Comparison of ENCODE assay signal across 20 cellular contexts in genomic region chr17:75558666-75559530, GRCh38. TPM values are rescaled to one million over a fixed set of nuclear protein-coding genes. Genes with fewer than 3 reads are reported as not detected.
DNase-seq lines count a peak whose midpoint lies in the region; ATAC-seq and TF ChIP-seq lines count a peak whose summit lies in the region.
"Had no signal": no experiment of that assay in that cellular context is flagged by ENCODE, and none has a peak within 500 bp of the region (broad histone marks: within the 10 kb centered on the region; RNA-seq: fewer than 3 reads in every experiment).

No MANE protein-coding gene starts in this region.

- intact Hi-C loops in HCT116 (cut with micrococcal nuclease), result no loop called here
- intact Hi-C loops in body of pancreas (cut with DNase I), result no loop called here
- intact Hi-C loops in naive thymus-derived CD4-positive, alpha-beta T cell (cut with micrococcal nuclease), result no loop called here

- no peaks in the 10 kb centered on the region for H4K20me1 ChIP-seq in HCT116 (ENCODE audit: insufficient read depth)

- H3K9me2 ChIP-seq in HCT116 (ENCODE audit: insufficient read depth), result no peaks in the 10 kb centered on the region

- H3K36me3 Mint-ChIP-seq in naive thymus-derived CD4-positive, alpha-beta T cell, result peaks cover 0 to 13% (median 0%) of the 10 kb centered on the region in 5 donors

- H3K9me3 Mint-ChIP-seq in naive thymus-derived CD4-positive, alpha-beta T cell, result no peaks in the 10 kb centered on the region
- H3K9me3 Mint-ChIP-seq: endodermal cell had no signal

- H3K9ac ChIP-seq in HCT116 (ENCODE audit: low read length), result no peak overlapping the region

- TF ChIP-seq RAD21 in HCT116 (IDR thresholded peaks at IDR 0.05; ENCODE audit: low read depth), result no peak

- no peak overlapping the region for H3K4me2 ChIP-seq in HCT116 (ENCODE audit: low read length)

- H3K79me2 ChIP-seq in HCT116 (ENCODE audit: insufficient read depth, low read length), result peaks cover 20% of the 10 kb centered on the region; the same call in 1 of the 2 replicates

- H3K27ac ChIP-seq in HCT116 (ENCODE audit: low read depth, low read length) (peak overlapping the region; percentile 86; the same call in 1 of the 2 replicates), body of pancreas (peak overlapping the region; percentile 86 to 94 (median 90))
- H3K27ac ChIP-seq in naive thymus-derived CD4-positive, alpha-beta T cell (ENCODE audit: low read depth, low read length), result no peak overlapping the region
- H3K27ac ChIP-seq: skin epidermis had no signal

- H3K4me3 Mint-ChIP-seq in naive thymus-derived CD4-positive, alpha-beta T cell, result no peak overlapping the region
- H3K4me3 Mint-ChIP-seq: endodermal cell had no signal

- TF ChIP-seq POLR2A in HCT116 (IDR thresholded peaks at IDR 0.05; ENCODE audit: borderline replicate concordance, extremely low read depth, insufficient read depth, insufficient read length) (no peak), body of pancreas (IDR thresholded peaks at IDR 0.05) (no peak), GM18505 (IDR thresholded peaks at IDR 0.05; ENCODE audit: borderline replicate concordance, extremely low read depth, insufficient read depth, insufficient read length) (no peak)

- POLR2A ChIA-PET in HCT116 (lab: Charles Lee), result no interaction called here
- POLR2A ChIA-PET in naive thymus-derived CD4-positive, alpha-beta T cell (lab: Charles Lee), result no interaction called here

- RAD21 ChIA-PET in HCT116 (lab: Charles Lee; ENCODE audit: low non-redundant PET in 1 of 2, low total read pairs in 2 of 2, uncharacterized antibody in 2 of 2, unreplicated experiment in 2 of 2), result no interaction called here

- no peak for ATAC-seq in HCT116
- no peak for ATAC-seq in body of pancreas
- peak; percentile 51 for ATAC-seq in naive thymus-derived CD4-positive, alpha-beta T cell
- no peak for ATAC-seq in stimulated activated naive CD8-positive, alpha-beta T cell treated with anti-CD3 and anti-CD28 coated beads, Interleukin-15, Interleukin-2, amounts not matched to agents 100 U/mL and 50 U/mL, for 24 hours
- ATAC-seq in GM18505 (IDR thresholded peaks at IDR 0.05; ENCODE audit: unreplicated experiment), result no peak

- H3K9me3 ChIP-seq in HCT116 (ENCODE audit: control insufficient read depth in 1 of 2, insufficient read depth in 1 of 2, low read depth in 1 of 2, low read length in 2 of 2), result no peaks in the 10 kb centered on the region
- H3K9me3 ChIP-seq in body of pancreas, result no peaks in the 10 kb centered on the region
- H3K9me3 ChIP-seq in naive thymus-derived CD4-positive, alpha-beta T cell (ENCODE audit: control insufficient read depth in 2 of 3, low read length in 3 of 3), result no peaks in the 10 kb centered on the region
- H3K9me3 ChIP-seq: Caco-2 had no signal

- H3K4me1 ChIP-seq in HCT116 (ENCODE audit: control insufficient read depth in 1 of 2, insufficient read depth in 2 of 2, low read length in 2 of 2) (peaks cover 32 to 36% of the 10 kb centered on the region in 2 experiments), body of pancreas (peaks cover 52% of the 10 kb centered on the region)
- H3K4me1 ChIP-seq in naive thymus-derived CD4-positive, alpha-beta T cell (ENCODE audit: control insufficient read depth in 2 of 2, insufficient read depth in 2 of 2, low read length in 2 of 2), result no peaks in the 10 kb centered on the region

- BruUV-seq in HCT116 (replicated peaks; lab: Mats Ljungman, UMichigan), result no TSS peak

- H2AFZ ChIP-seq in HCT116 (ENCODE audit: low read depth, low read length, poor library complexity, severe bottlenecking), result no peak overlapping the region

- WGBS in body of pancreas, 2 donors, result 44 to 54% methylated on average over 21 to 35 of the region's 38 CpGs

- H3K4me1 Mint-ChIP-seq in naive thymus-derived CD4-positive, alpha-beta T cell, result no peaks in the 10 kb centered on the region

- DNase-seq in HCT116 (ENCODE audit: low read depth, low spot score) (no peak), body of pancreas (peak in 3 of 4 donors; percentile 37 to 53 (median 50))
- no peak for DNase-seq in naive thymus-derived CD4-positive, alpha-beta T cell
- DNase-seq in stimulated activated naive CD8-positive, alpha-beta T cell treated with anti-CD3 and anti-CD28 coated beads, Interleukin-15, Interleukin-2, amounts not matched to agents 100 U/mL and 50 U/mL, for 24 hours, result no peak
- no peak for DNase-seq in stimulated activated CD4-positive, alpha-beta T cell treated with anti-CD3 and anti-CD28 coated beads, Interleukin-2, amount 100 ng/mL, for 24 hours
- DNase-seq: activated CD4-positive, alpha-beta T cell treated with anti-CD3 and anti-CD28 coated beads for 4 hours; activated CD8-positive, alpha-beta memory T cell treated with anti-CD3 and anti-CD28 coated beads, Interleukin-2, amount 50 U/mL, for 48 hours; activated gamma-delta T cell; Caco-2; cerebellar nuclear complex; endodermal cell; H7; head of caudate nucleus; NCI-H1930; NK-92 treated with Interleukin-12 subunit alpha and Interleukin-12 subunit beta, amount 100 ng/mL, for 24 hours; stimulated activated CD4-positive, alpha-beta T cell treated with anti-CD3 and anti-CD28 coated beads, Interleukin-4, amount 100 ng/mL, for 1 hour had no signal

- TF ChIP-seq CTCF in HCT116 (IDR thresholded peaks at IDR 0.05 in 2 of 3, conservative IDR thresholded peaks at IDR 0.05 in 1 of 3; ENCODE audit: borderline replicate concordance in 1 of 3, insufficient read depth in 1 of 3, low read depth in 2 of 3, low read length in 2 of 3) (no peak), body of pancreas (IDR thresholded peaks at IDR 0.05) (no peak)

- no peak overlapping the region for H3K27ac Mint-ChIP-seq in naive thymus-derived CD4-positive, alpha-beta T cell
- H3K27ac Mint-ChIP-seq: endodermal cell had no signal

- H3K36me3 ChIP-seq in HCT116 (ENCODE audit: control insufficient read depth in 1 of 2, insufficient read depth in 2 of 2, low read length in 2 of 2) (peaks cover 11 to 20% of the 10 kb centered on the region in 2 experiments; a peak in 3 of 4 replicates), body of pancreas (replicated peaks in 1 of 2; ENCODE audit: insufficient read depth in 1 of 2, low read depth in 2 of 2) (peaks cover 10 to 14% of the 10 kb centered on the region in 2 donors)
- H3K36me3 ChIP-seq in naive thymus-derived CD4-positive, alpha-beta T cell (ENCODE audit: control insufficient read depth in 2 of 3, insufficient read depth in 3 of 3, low read length in 3 of 3), result peaks cover 0 to 30% (median 4%) of the 10 kb centered on the region in 3 experiments

- no peaks in the 10 kb centered on the region for H3K27me3 Mint-ChIP-seq in naive thymus-derived CD4-positive, alpha-beta T cell

- CTCF ChIA-PET in HCT116 (lab: Charles Lee), result no interaction called here
- CTCF ChIA-PET in naive thymus-derived CD4-positive, alpha-beta T cell (lab: Charles Lee), result no interaction called here

- H3K4me3 ChIP-seq in HCT116 (replicated peaks in 1 of 2; ENCODE audit: low read depth in 1 of 2, low read length in 2 of 2), result no peak overlapping the region
- H3K4me3 ChIP-seq in body of pancreas, result no peak overlapping the region
- H3K4me3 ChIP-seq in naive thymus-derived CD4-positive, alpha-beta T cell (ENCODE audit: low read length), result no peak overlapping the region
- H3K4me3 ChIP-seq: lung, skin epidermis had no signal

- no peaks in the 10 kb centered on the region for H3K27me3 ChIP-seq in HCT116 (ENCODE audit: insufficient read depth, low read length)
- no peaks in the 10 kb centered on the region for H3K27me3 ChIP-seq in body of pancreas
- H3K27me3 ChIP-seq in naive thymus-derived CD4-positive, alpha-beta T cell (ENCODE audit: control insufficient read depth in 2 of 2, insufficient read depth in 2 of 2, low read length in 2 of 2), result no peaks in the 10 kb centered on the region

TF ChIP-seq in HCT116, 20 proteins besides CTCF, POLR2A, EP300 and RAD21 (continues in another document):
- TF ChIP-seq CBX3 (IDR thresholded peaks at IDR 0.05; ENCODE audit: low read depth) (no peak), POLR2AphosphoS5 (IDR thresholded peaks at IDR 0.05; ENCODE audit: low read depth, low read length) (no peak), TCF7L2 (IDR thresholded peaks at IDR 0.05; ENCODE audit: borderline replicate concordance, extremely low read depth, insufficient read depth, insufficient read length) (no peak), JUND (IDR thresholded peaks at IDR 0.05) (no peak)

RNA-seq across cellular contexts. Expression of gene MYO15B, which starts 28.7 kb away (rescaled TPM):
- total RNA-seq in HCT116 (2021; ENCODE audit: unreplicated experiment) (30.3 TPM), body of pancreas (100 to 1,000 TPM in 1 of 2 donors, 10 to 100 TPM in 1; 61.2 to 183 TPM)
- polyA plus RNA-seq in HCT116 (2012), result 24.7 and 39.5 TPM in 2 replicates
- total RNA-seq in naive thymus-derived CD4-positive, alpha-beta T cell, result 100 to 1,000 TPM in 4 of 5 experiments, 10 to 100 TPM in 1; 72.2 to 461 (median 304) TPM
- polyA plus RNA-seq in naive thymus-derived CD4-positive, alpha-beta T cell, result 1 to 10 TPM; 1.2 to 2.3 TPM
- total RNA-seq: RPMI7951 had no signal

RNA-seq across cellular contexts. Expression of gene LLGL2, which starts 33.4 kb away (rescaled TPM):
- total RNA-seq in HCT116 (2021; ENCODE audit: unreplicated experiment), result 209 TPM
- polyA plus RNA-seq in HCT116 (2012), result 177 and 183 TPM in 2 replicates
- total RNA-seq in body of pancreas, result 100 to 1,000 TPM; 113 to 251 TPM
- 10 to 100 TPM; 22.4 to 55.7 (median 33.7) TPM for total RNA-seq in naive thymus-derived CD4-positive, alpha-beta T cell
- 10 to 100 TPM in 1 of 2 donors, 1 to 10 TPM in 1; 9.2 to 12.8 TPM for polyA plus RNA-seq in naive thymus-derived CD4-positive, alpha-beta T cell

RNA-seq across cellular contexts. Expression of gene TSEN54, which starts 42.6 kb away (rescaled TPM):
- total RNA-seq in HCT116 (2021; ENCODE audit: unreplicated experiment), result 87.3 TPM
- 80.0 and 86.5 TPM in 2 replicates for polyA plus RNA-seq in HCT116 (2012)
- total RNA-seq in body of pancreas, result 100 to 1,000 TPM in 1 of 2 donors, 10 to 100 TPM in 1; 63.8 to 123 TPM
- 10 to 100 TPM; 36.2 to 62.9 (median 56.0) TPM for total RNA-seq in naive thymus-derived CD4-positive, alpha-beta T cell
- 10 to 100 TPM; 64.6 to 85.0 TPM for polyA plus RNA-seq in naive thymus-derived CD4-positive, alpha-beta T cell

RNA-seq across cellular contexts. Expression of gene CASKIN2, which starts 43.6 kb away (rescaled TPM):
- total RNA-seq in HCT116 (2021; ENCODE audit: unreplicated experiment), result 38.4 TPM
- 14.5 and 16.3 TPM in 2 replicates for polyA plus RNA-seq in HCT116 (2012)
- total RNA-seq in body of pancreas, result 10 to 100 TPM in 1 of 2 donors, 1 to 10 TPM in 1; 9.1 to 16.2 TPM
- total RNA-seq in naive thymus-derived CD4-positive, alpha-beta T cell, result 1 to 10 TPM in 2 of 5 experiments, under 1 TPM in 3; 0.22 to 1.2 (median 0.92) TPM
- under 1 TPM in 1 of 2 donors, not detected in 1; 0.28 TPM for polyA plus RNA-seq in naive thymus-derived CD4-positive, alpha-beta T cell

Comparison
In these comparisons a context has a peak if more than half of its experiments do, and no peak if none do; other contexts are left out.
1. DNase-seq: peak in body of pancreas (3 of 4); none in HCT116 (single experiment), naive thymus-derived CD4-positive, alpha-beta T cell (0 of 9), stimulated activated naive CD8-positive, alpha-beta T cell treated with anti-CD3 and anti-CD28 coated beads, Interleukin-15, Interleukin-2, amounts not matched to agents 100 U/mL and 50 U/mL, for 24 hours (single experiment) and stimulated activated CD4-positive, alpha-beta T cell treated with anti-CD3 and anti-CD28 coated beads, Interleukin-2, amount 100 ng/mL, for 24 hours (0 of 2).